17 cellular contexts compared by ENCODE assay signal in the genomic region with DNA sequence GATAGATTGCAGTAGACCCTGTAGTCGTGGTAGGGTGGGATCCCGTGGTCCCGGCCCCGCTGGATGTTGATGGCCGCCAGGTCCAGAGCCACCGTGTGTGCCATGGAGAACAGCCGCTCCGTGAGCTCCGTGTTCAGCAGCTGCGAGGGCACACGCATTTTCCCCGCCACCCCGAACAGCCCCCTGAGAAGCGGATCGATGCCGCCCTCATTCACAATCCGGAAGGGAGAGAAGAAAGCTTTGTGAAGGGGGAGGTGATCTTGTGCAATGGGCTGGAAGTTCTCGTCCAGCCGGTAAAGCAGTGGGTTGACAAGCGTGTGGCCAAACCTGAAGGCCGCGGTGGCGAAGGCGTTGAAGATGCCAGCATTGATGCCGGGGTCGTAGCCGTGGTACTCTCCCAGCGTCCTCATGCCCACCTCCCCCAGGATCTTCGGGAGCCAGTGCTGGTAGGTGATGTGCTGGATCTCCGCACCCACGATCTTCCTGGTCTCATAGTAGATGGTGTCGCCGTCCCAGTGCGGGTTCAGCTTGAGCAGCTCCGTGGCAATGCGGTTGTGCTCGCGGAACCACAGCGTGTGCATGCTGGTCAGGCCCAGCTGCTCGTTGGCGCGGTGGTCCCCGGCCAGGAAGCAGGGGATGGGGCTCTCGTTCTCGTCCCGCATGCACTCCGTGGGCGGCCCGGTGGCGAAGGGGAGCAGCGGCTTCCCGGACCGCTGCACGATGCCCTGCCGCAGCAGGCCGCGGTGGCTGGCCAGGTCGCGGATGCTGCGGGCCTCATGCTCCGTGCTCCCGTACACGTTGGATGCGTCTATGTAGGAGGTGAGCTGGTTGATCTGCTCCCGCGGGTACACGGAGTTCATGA.
DNase-seq lines count a peak whose midpoint lies in the region; ATAC-seq and TF ChIP-seq lines count a peak whose summit lies in the region.
"Had no signal": no experiment of that assay in that cellular context is flagged by ENCODE, and none has a peak within 500 bp of the region (broad histone marks: within the 10 kb centered on the region; RNA-seq: fewer than 3 reads in every experiment).

No MANE protein-coding gene starts in this region.

- H3K27ac Mint-ChIP-seq in neural crest cell (ENCODE audit: unreplicated experiment) (peak overlapping the region; percentile 89), type B pancreatic cell (no peak overlapping the region)

- H3K36me3 ChIP-seq in left ventricle myocardium inferior, result peaks cover 40% of the 10 kb centered on the region
- no peaks in the 10 kb centered on the region for H3K36me3 ChIP-seq in Karpas-422 (ENCODE audit: insufficient read depth, low read length)
- H3K36me3 ChIP-seq in colonic mucosa, result no peaks in the 10 kb centered on the region

- H3K27me3 ChIP-seq in left ventricle myocardium inferior (ENCODE audit: low read depth), result no peaks in the 10 kb centered on the region
- H3K27me3 ChIP-seq in Karpas-422 (ENCODE audit: low read length), result no peaks in the 10 kb centered on the region
- H3K27me3 ChIP-seq in colonic mucosa, result no peaks in the 10 kb centered on the region

- no peaks in the 10 kb centered on the region for H3K4me1 Mint-ChIP-seq in neural crest cell
- H3K4me1 Mint-ChIP-seq in type B pancreatic cell (ENCODE audit: unreplicated experiment), result peaks cover 4% of the 10 kb centered on the region

- TF ChIP-seq CTCF in left ventricle myocardium inferior (IDR thresholded peaks at IDR 0.05; ENCODE audit: borderline replicate concordance) (no peak), neural crest cell (conservative IDR thresholded peaks at IDR 0.05) (no peak), type B pancreatic cell (conservative IDR thresholded peaks at IDR 0.05) (no peak), colonic mucosa (IDR thresholded peaks at IDR 0.05) (no peak)

- H3K27me3 Mint-ChIP-seq in neural crest cell (ENCODE audit: low read depth) (no peaks in the 10 kb centered on the region), type B pancreatic cell (no peaks in the 10 kb centered on the region)

- ATAC-seq in Right ventricle myocardium superior (ENCODE audit: poor library complexity) (no peak), HG02798 (IDR thresholded peaks at IDR 0.05; ENCODE audit: poor library complexity, unreplicated experiment) (no peak)
- ATAC-seq: HepG2 had no signal

- H3K4me2 ChIP-seq in Karpas-422 (ENCODE audit: low read depth, low read length, poor library complexity, severe bottlenecking), result no peak overlapping the region

- H3K4me3 ChIP-seq in left ventricle myocardium inferior (no peak overlapping the region), Karpas-422 (ENCODE audit: low read length) (no peak overlapping the region), colonic mucosa (no peak overlapping the region)

- DNase-seq in Right ventricle myocardium superior (peak; percentile 34), left ventricle myocardium inferior (no peak), ecto neural progenitor cell (ENCODE audit: low spot score) (peak; percentile 36), neural crest cell (ENCODE audit: low read depth, low spot score) (no peak), type B pancreatic cell (ENCODE audit: extremely low spot score, unreplicated experiment) (peak; percentile 65), Karpas-422 (no peak), colonic mucosa (no peak)
- DNase-seq: C1 segment of cervical spinal cord, DMS153, EL, H7, NCI-H1417, NCI-H1930, NCI-H2171 treated with DMSO at 0.1 percent for 48 hours, NCI-H774 had no signal

- H3K79me2 ChIP-seq in Karpas-422 (ENCODE audit: low read length), result no peaks in the 10 kb centered on the region

- intact Hi-C loops in Right ventricle myocardium superior (cut with DNase I), result no loop called here
- intact Hi-C loops in left ventricle myocardium inferior (cut with micrococcal nuclease), result no loop called here
- intact Hi-C loops in colonic mucosa (cut with DNase I), result no loop called here

- H3K36me3 Mint-ChIP-seq in neural crest cell (ENCODE audit: low read depth) (peaks cover 30% of the 10 kb centered on the region), type B pancreatic cell (peaks cover 28% of the 10 kb centered on the region)

- H3K9me3 Mint-ChIP-seq in neural crest cell, result no peaks in the 10 kb centered on the region
- no peaks in the 10 kb centered on the region for H3K9me3 Mint-ChIP-seq in type B pancreatic cell

- H3K4me1 ChIP-seq in left ventricle myocardium inferior (peaks cover 37% of the 10 kb centered on the region), Karpas-422 (ENCODE audit: low read length) (no peaks in the 10 kb centered on the region), colonic mucosa (no peaks in the 10 kb centered on the region)

- H4K20me1 ChIP-seq in Karpas-422 (ENCODE audit: insufficient read depth, low read depth, low read length), result no peaks in the 10 kb centered on the region

- no peaks in the 10 kb centered on the region for H3K9me2 ChIP-seq in Karpas-422 (replicated peaks; ENCODE audit: insufficient read depth, low read length)

- H3K27ac ChIP-seq in left ventricle myocardium inferior (replicated peaks) (no peak overlapping the region), Karpas-422 (ENCODE audit: low read length) (no peak overlapping the region), colonic mucosa (no peak overlapping the region)

- H3K9ac ChIP-seq in Karpas-422 (ENCODE audit: low read length), result no peak overlapping the region
- no peak overlapping the region for H3K9ac ChIP-seq in colonic mucosa (ENCODE audit: low read depth in 2 of 2, low read length in 2 of 2)

- no peak overlapping the region for H3K4me3 Mint-ChIP-seq in neural crest cell
- H3K4me3 Mint-ChIP-seq in type B pancreatic cell, result no peak overlapping the region

- no peaks in the 10 kb centered on the region for H3K9me3 ChIP-seq in left ventricle myocardium inferior (replicated peaks)
- H3K9me3 ChIP-seq in Karpas-422 (ENCODE audit: low read length), result no peaks in the 10 kb centered on the region
- no peaks in the 10 kb centered on the region for H3K9me3 ChIP-seq in colonic mucosa

- no peak overlapping the region for H2AFZ ChIP-seq in Karpas-422 (ENCODE audit: low read length)

Comparison
In these comparisons a context has a peak if more than half of its experiments do, and no peak if none do; other contexts are left out.
1. DNase-seq: peak in Right ventricle myocardium superior (single experiment), ecto neural progenitor cell (single experiment) and type B pancreatic cell (single experiment); none in left ventricle myocardium inferior (single experiment), neural crest cell (single experiment), Karpas-422 (single experiment) and colonic mucosa (single experiment).